10 cellular contexts compared by ENCODE assay signal in the genomic region with DNA sequence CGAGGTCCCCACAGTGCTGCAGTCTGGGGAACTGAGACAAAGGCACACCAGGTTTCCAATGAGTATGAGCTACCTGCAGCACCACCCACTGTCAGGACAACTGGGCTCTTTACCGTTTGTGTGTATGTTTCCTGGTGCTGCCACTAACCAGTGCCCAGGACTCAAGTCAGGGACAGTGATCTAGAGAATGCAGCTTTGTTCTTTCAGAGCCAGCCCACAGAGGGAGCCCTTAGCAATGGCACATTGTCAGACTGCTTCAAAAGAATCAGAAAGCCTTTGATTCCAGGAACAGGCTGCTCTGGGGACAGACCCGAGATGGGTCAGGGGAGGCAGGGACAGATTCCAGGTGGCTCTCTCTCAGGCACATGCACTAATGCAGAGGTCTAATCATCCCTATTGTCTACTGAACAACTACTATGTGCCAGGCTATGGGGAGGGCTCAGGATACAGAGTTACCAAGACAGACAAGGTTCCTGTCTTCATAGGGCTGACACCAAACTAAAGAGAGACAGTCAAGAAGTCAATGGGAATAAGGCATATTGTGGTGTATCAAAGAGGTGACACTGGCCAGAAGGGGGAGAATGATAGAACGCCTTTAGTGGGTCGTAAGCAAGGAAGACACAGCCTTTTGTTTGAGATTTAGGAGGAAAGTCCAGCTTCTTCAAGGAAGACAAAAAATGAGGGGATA.
DNase-seq lines count a peak whose midpoint lies in the region; ATAC-seq lines count a peak whose summit lies in the region.
"Had no signal": no experiment of that assay in that cellular context is flagged by ENCODE, and none has a peak within 500 bp of the region (broad histone marks: within the 10 kb centered on the region; RNA-seq: fewer than 3 reads in every experiment).

No MANE protein-coding gene starts in this region.

- ATAC-seq in esophagus mucosa, result peak; percentile 38
- ATAC-seq in HG03354 (IDR thresholded peaks at IDR 0.05; ENCODE audit: poor library complexity, severe bottlenecking, unreplicated experiment), result no peak
- no peak for ATAC-seq in GM18502 (IDR thresholded peaks at IDR 0.05; ENCODE audit: poor library complexity, unreplicated experiment)

- DNase-seq in SIG-M5 treated with dmso at 0.1 percent for 504 hours (lab: John Stamatoyannopoulos, UW; ENCODE audit: unreplicated experiment), result peak; percentile 23
- DNase-seq in SIG-M5 (lab: John Stamatoyannopoulos, UW), result no peak
- DNase-seq in NAMALWA (ENCODE audit: low spot score), result peak; percentile 47
- peak; percentile 73 for DNase-seq in putamen (ENCODE audit: low spot score)
- DNase-seq in kidney tubule cell (ENCODE audit: low spot score), result no peak
- DNase-seq: activated effector memory CD4-positive, alpha-beta T cell treated with Interleukin-2 at 50 U/mL for 16 hours; stomach had no signal

Comparison
In these comparisons a context has a peak if more than half of its experiments do, and no peak if none do; other contexts are left out.
1. DNase-seq: peak in SIG-M5 treated with dmso at 0.1 percent for 504 hours (single experiment), NAMALWA (single experiment) and putamen (single experiment); none in SIG-M5 (single experiment) and kidney tubule cell (single experiment).